Comparison of ENCODE assay signal across 9 cellular contexts in the genomic region with DNA sequence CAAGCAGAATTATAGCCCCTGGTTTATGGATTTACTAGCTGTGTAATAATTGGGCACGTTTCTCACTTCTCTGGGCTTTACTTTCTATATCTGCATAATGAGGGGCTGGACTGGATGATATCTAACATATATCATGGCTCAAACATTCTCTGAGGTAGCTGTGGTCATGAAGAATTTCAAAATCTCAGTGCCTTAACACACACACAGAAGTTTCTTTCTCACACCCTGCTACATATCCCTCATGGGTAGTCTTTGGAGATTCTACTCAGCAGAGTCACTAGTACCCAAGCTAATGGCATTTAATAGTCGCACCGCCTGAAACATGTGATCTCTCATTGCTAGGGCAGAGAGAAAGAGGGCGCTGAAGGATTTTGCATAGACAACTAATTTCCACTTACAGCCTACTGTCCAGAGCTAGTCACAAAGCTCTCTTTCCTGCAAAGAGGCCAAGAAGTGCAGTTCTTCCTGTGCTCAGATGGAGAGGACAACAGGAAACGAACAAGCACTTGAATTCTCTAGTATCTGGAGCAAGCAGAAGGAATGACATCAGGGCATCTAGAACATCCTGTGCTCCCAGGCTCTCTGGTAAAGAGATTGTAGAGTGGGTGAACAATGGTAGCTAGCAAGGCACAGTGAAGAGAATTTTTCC.
A peak's percentile ranks its signal among the peaks of the same experiment; 100 is the strongest.
DNase-seq lines count a peak whose midpoint lies in the region; ATAC-seq, FAIRE-seq and TF ChIP-seq lines count a peak whose summit lies in the region.
"Had no signal": no experiment of that assay in that cellular context is flagged by ENCODE, and none has a peak within 500 bp of the region (broad histone marks: within the 10 kb centered on the region; RNA-seq: fewer than 3 reads in every experiment).

No MANE protein-coding gene starts in this region.

- H3K36me3 ChIP-seq in lower lobe of right lung = no peaks in the 10 kb centered on the region
- H3K36me3 ChIP-seq in tibial nerve = no peaks in the 10 kb centered on the region

- CTCF ChIA-PET in CD4-positive, alpha-beta T cell (lab: Charles Lee) = no interaction called here

- H3K9me3 ChIP-seq in lower lobe of right lung = no peaks in the 10 kb centered on the region
- no peaks in the 10 kb centered on the region for H3K9me3 ChIP-seq in tibial nerve
- no peaks in the 10 kb centered on the region for H3K9me3 ChIP-seq in CD4-positive, alpha-beta T cell (ENCODE audit: control insufficient read depth, low read length)

- no peak overlapping the region for H3K4me3 Mint-ChIP-seq in CD4-positive, alpha-beta T cell
- no peak overlapping the region for H3K4me3 Mint-ChIP-seq in activated T-cell treated with anti-CD3 and anti-CD28 coated beads, Interleukin-2, amount 50 U/mL, for 4 hours

- H3K4me1 ChIP-seq in lower lobe of right lung (peaks cover 13% of the 10 kb centered on the region), tibial nerve (peaks cover 0 to 25% (median 5%) of the 10 kb centered on the region in 4 donors)

- TF ChIP-seq POLR2A in tibial nerve (IDR thresholded peaks at IDR 0.05) = no peak

- no peaks in the 10 kb centered on the region for H3K4me1 Mint-ChIP-seq in CD4-positive, alpha-beta T cell (ENCODE audit: low read depth)
- no peaks in the 10 kb centered on the region for H3K4me1 Mint-ChIP-seq in activated T-cell treated with anti-CD3 and anti-CD28 coated beads, Interleukin-2, amount 50 U/mL, for 4 hours (ENCODE audit: low read depth)

- peaks cover 3% of the 10 kb centered on the region for H3K27me3 Mint-ChIP-seq in CD4-positive, alpha-beta T cell
- H3K27me3 Mint-ChIP-seq in activated T-cell treated with anti-CD3 and anti-CD28 coated beads, Interleukin-2, amount 50 U/mL, for 4 hours (ENCODE audit: low read depth) = no peaks in the 10 kb centered on the region

- H3K9me3 Mint-ChIP-seq in CD4-positive, alpha-beta T cell = no peaks in the 10 kb centered on the region
- no peaks in the 10 kb centered on the region for H3K9me3 Mint-ChIP-seq in activated T-cell treated with anti-CD3 and anti-CD28 coated beads, Interleukin-2, amount 50 U/mL, for 4 hours

- no peak overlapping the region for H3K4me3 ChIP-seq in choroid plexus epithelial cell (ENCODE audit: low read depth, low read length)
- H3K4me3 ChIP-seq in lower lobe of right lung = no peak overlapping the region
- H3K4me3 ChIP-seq in tibial nerve = no peak overlapping the region

- DNase-seq in M059J (ENCODE audit: low read depth) (peak; percentile 70), choroid plexus epithelial cell (ENCODE audit: low read depth) (peak; percentile 91), lower lobe of right lung (no peak), tibial nerve (ENCODE audit: low spot score in 2 of 2) (peak in 1 of 2 donors; percentile 63), urothelium cell line (ENCODE audit: low spot score) (no peak)
- DNase-seq in CD4-positive, alpha-beta T cell = no peak
- no peak for DNase-seq in activated T-cell treated with anti-CD3 and anti-CD28 coated beads, Interleukin-2, amount 50 U/mL, for 4 hours
- DNase-seq: NCI-H774 had no signal

- peak; percentile 87 to 92 for ATAC-seq in lower lobe of right lung
- ATAC-seq in CD4-positive, alpha-beta T cell (ENCODE audit: poor library complexity) = no peak
- ATAC-seq in HG03159 (IDR thresholded peaks at IDR 0.05; ENCODE audit: unreplicated experiment) = no peak
- ATAC-seq in activated T-cell treated with anti-CD3 and anti-CD28 coated beads, Interleukin-2, amount 50 U/mL, for 4 hours = no peak

- H3K27me3 ChIP-seq in lower lobe of right lung (ENCODE audit: low read depth) (no peaks in the 10 kb centered on the region), tibial nerve (no peaks in the 10 kb centered on the region)
- no peaks in the 10 kb centered on the region for H3K27me3 ChIP-seq in CD4-positive, alpha-beta T cell (ENCODE audit: control insufficient read depth, insufficient read depth, low read length)

- H3K27ac Mint-ChIP-seq in CD4-positive, alpha-beta T cell = no peak overlapping the region

- no peak for FAIRE-seq in urothelium cell line (lab: Jason Lieb, UNC)

- intact Hi-C loops in lower lobe of right lung (cut with DNase I) = no loop called here
- intact Hi-C loops in CD4-positive, alpha-beta T cell (cut with DNase I, micrococcal nuclease) = no loop called here

- TF ChIP-seq CTCF in choroid plexus epithelial cell (conservative IDR thresholded peaks at IDR 0.05; ENCODE audit: low read depth, low read length) = peak; percentile 29
- TF ChIP-seq CTCF in lower lobe of right lung (IDR thresholded peaks at IDR 0.05) = peak; percentile 28
- peak in 2 of 5 experiments; percentile 5 to 21 for TF ChIP-seq CTCF in tibial nerve (IDR thresholded peaks at IDR 0.05)
- no peak for TF ChIP-seq CTCF in CD4-positive, alpha-beta T cell (IDR thresholded peaks at IDR 0.05)

- peak overlapping the region; percentile 73 for H3K27ac ChIP-seq in lower lobe of right lung
- peak overlapping the region; percentile 62 to 83 (median 77) for H3K27ac ChIP-seq in tibial nerve
- no peak overlapping the region for H3K27ac ChIP-seq in CD4-positive, alpha-beta T cell (ENCODE audit: low read depth, low read length)

- no peaks in the 10 kb centered on the region for H3K36me3 Mint-ChIP-seq in CD4-positive, alpha-beta T cell (ENCODE audit: low read depth)
- H3K36me3 Mint-ChIP-seq in activated T-cell treated with anti-CD3 and anti-CD28 coated beads, Interleukin-2, amount 50 U/mL, for 4 hours (ENCODE audit: insufficient read depth) = no peaks in the 10 kb centered on the region

- peak; percentile 30 to 81 for TF ChIP-seq EP300 in tibial nerve (IDR thresholded peaks at IDR 0.05)

- POLR2A ChIA-PET in CD4-positive, alpha-beta T cell (lab: Charles Lee) = no interaction called here

- 53 to 63% methylated on average over 5 of the region's 5 CpGs for WGBS in tibial nerve, 2 donors

Comparison
In these comparisons a context has a peak if more than half of its experiments do, and no peak if none do; other contexts are left out.
1. DNase-seq: peak in M059J (single experiment) and choroid plexus epithelial cell (single experiment); none in lower lobe of right lung (single experiment), CD4-positive, alpha-beta T cell (0 of 10), activated T-cell treated with anti-CD3 and anti-CD28 coated beads, Interleukin-2, amount 50 U/mL, for 4 hours (single experiment) and urothelium cell line (single experiment).
2. ATAC-seq: peak in lower lobe of right lung (2 of 2); none in CD4-positive, alpha-beta T cell (single experiment), HG03159 (single experiment) and activated T-cell treated with anti-CD3 and anti-CD28 coated beads, Interleukin-2, amount 50 U/mL, for 4 hours (0 of 2).